In genomic region chr4:80202784-80203553, GRCh38 we compare ENCODE assay signal across 8 cellular contexts. TPM values are rescaled to one million over a fixed set of nuclear protein-coding genes. Genes with fewer than 3 reads are reported as not detected.
DNase-seq lines count a peak whose midpoint lies in the region; ATAC-seq and TF ChIP-seq lines count a peak whose summit lies in the region.

No MANE protein-coding gene starts in this region.

- H3K27ac ChIP-seq in RWPE2 (ENCODE audit: poor library complexity, severe bottlenecking) (peak overlapping the region; percentile 41), adrenal gland (peak overlapping the region in 1 of 5 donors; percentile 64)

- H3K4me3 ChIP-seq in RWPE2 (ENCODE audit: severe bottlenecking) = peak overlapping the region; percentile 56
- peak overlapping the region in 3 of 4 donors; percentile 52 to 58 (median 52) for H3K4me3 ChIP-seq in adrenal gland
- peak overlapping the region; percentile 37 for H3K4me3 ChIP-seq in iPS-15b (ENCODE audit: low read depth, low read length)

- TF ChIP-seq CTCF in RWPE2 (IDR thresholded peaks at IDR 0.05; ENCODE audit: poor library complexity, severe bottlenecking) = no peak
- no peak for TF ChIP-seq CTCF in adrenal gland (IDR thresholded peaks at IDR 0.05)

- no peak for TF ChIP-seq POLR2A in adrenal gland (IDR thresholded peaks at IDR 0.05)

- ATAC-seq in HG03039 (IDR thresholded peaks at IDR 0.05; ENCODE audit: unreplicated experiment) (peak; percentile 50), RWPE2 (ENCODE audit: low read depth) (peak; percentile 50)

- H3K36me3 ChIP-seq in RWPE2 (ENCODE audit: low read depth) = no peaks in the 10 kb centered on the region
- H3K36me3 ChIP-seq in adrenal gland (replicated peaks in 1 of 2) = no peaks in the 10 kb centered on the region
- no peaks in the 10 kb centered on the region for H3K36me3 ChIP-seq in iPS-15b (ENCODE audit: control insufficient read depth, insufficient read depth, low read length)

- intact Hi-C loops in adrenal gland (cut with DNase I) = no loop called here

- no peak overlapping the region for H3K9ac ChIP-seq in iPS-15b (ENCODE audit: low read depth, low read length)

- H3K27me3 ChIP-seq in RWPE2 (ENCODE audit: insufficient read depth, poor library complexity, severe bottlenecking) = peaks cover 7% of the 10 kb centered on the region
- H3K27me3 ChIP-seq in adrenal gland = peaks cover 36% of the 10 kb centered on the region
- peaks cover 98% of the 10 kb centered on the region for H3K27me3 ChIP-seq in iPS-15b (ENCODE audit: control insufficient read depth, insufficient read depth, low read length)

- DNase-seq in SIG-M5 treated with dmso at 0.1 percent for 504 hours (lab: John Stamatoyannopoulos, UW; ENCODE audit: unreplicated experiment) (peak; percentile 40), SIG-M5 (lab: John Stamatoyannopoulos, UW) (no peak), RWPE2 (ENCODE audit: low spot score) (no peak), adrenal gland (no peak), glomerular visceral epithelial cell (ENCODE audit: extremely low spot score) (no peak)
- peak; percentile 53 for DNase-seq in stimulated activated CD4-positive, alpha-beta T cell treated with anti-CD3 and anti-CD28 coated beads, Interleukin-1b, Interleukin-23, amount 100 ng/mL, for 48 hours

- H3K9me3 ChIP-seq in RWPE2 (ENCODE audit: severe bottlenecking) (no peaks in the 10 kb centered on the region), adrenal gland (replicated peaks in 1 of 3) (no peaks in the 10 kb centered on the region), iPS-15b (ENCODE audit: control insufficient read depth, insufficient read depth, low read length) (no peaks in the 10 kb centered on the region)

- H3K4me1 ChIP-seq in RWPE2 (ENCODE audit: insufficient read depth, poor library complexity, severe bottlenecking) (peaks cover 4% of the 10 kb centered on the region), adrenal gland (replicated peaks in 1 of 2) (peaks cover 0 to 1% of the 10 kb centered on the region in 2 donors), iPS-15b (ENCODE audit: control insufficient read depth, insufficient read depth, low read length) (peaks cover 7% of the 10 kb centered on the region)

- WGBS in adrenal gland, 4 donors = 0 to 30% (median 4%) methylated on average over 7 to 81 of the region's 81 CpGs

RNA-seq across cellular contexts. Expression of gene PRDM8, which starts 5.7 kb away (rescaled TPM):
- total RNA-seq in adrenal gland = 1 to 10 TPM in 7 of 8 donors, under 1 TPM in 1; 0.36 to 4.4 (median 1.6) TPM
- polyA plus RNA-seq in adrenal gland = 1 to 10 TPM; 1.1 to 5.0 (median 4.7) TPM

Comparison
In these comparisons a context has a peak if more than half of its experiments do, and no peak if none do; other contexts are left out.
1. DNase-seq: peak in SIG-M5 treated with dmso at 0.1 percent for 504 hours (single experiment) and stimulated activated CD4-positive, alpha-beta T cell treated with anti-CD3 and anti-CD28 coated beads, Interleukin-1b, Interleukin-23, amount 100 ng/mL, for 48 hours (single experiment); none in SIG-M5 (single experiment), RWPE2 (single experiment), adrenal gland (0 of 7) and glomerular visceral epithelial cell (single experiment).
2. Peak in every context shown above with its lines, with median percentiles within 50 percentile points of each other: H3K4me3 ChIP-seq.